ENCODE assay signal across 1 cellular context in the genomic region with DNA sequence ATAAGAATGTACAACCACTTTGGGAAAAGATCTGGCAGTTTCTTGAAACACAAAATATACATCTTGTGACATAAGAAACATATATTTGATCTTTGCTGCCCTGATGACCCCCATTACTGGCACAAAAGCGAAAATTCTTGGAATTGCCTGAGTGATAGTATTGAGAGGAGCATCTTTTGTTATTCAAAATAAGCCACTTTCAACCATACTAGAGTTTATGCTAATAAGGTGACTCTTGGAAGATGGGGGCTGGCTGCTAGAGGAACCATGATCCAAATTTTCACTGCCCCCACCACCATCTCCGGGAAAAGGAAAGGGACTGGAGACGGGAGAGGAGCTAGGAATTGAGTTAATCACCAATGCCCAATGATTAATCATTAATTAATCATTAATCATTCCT.
TF ChIP-seq lines count a peak whose summit lies in the region.

No MANE protein-coding gene starts in this region.

TF ChIP-seq in H1, 55 proteins besides CTCF, POLR2A, EP300 and RAD21:
- peak in 1 of 2 experiments; percentile 27 for TF ChIP-seq BCL11A (IDR thresholded peaks at IDR 0.05; ENCODE audit: low read depth in 2 of 2, low read length in 2 of 2)
- TF ChIP-seq CHD7 (IDR thresholded peaks at IDR 0.05; ENCODE audit: insufficient replicate concordance, low read length), result peak; percentile 49
- peak; percentile 50 for TF ChIP-seq YY1 (IDR thresholded peaks at IDR 0.05; ENCODE audit: low read depth, low read length)
- TF ChIP-seq SIX5 (IDR thresholded peaks at IDR 0.05; ENCODE audit: low read depth, low read length), result no peak
- peak; percentile 50; the same call in 1 of the 2 replicates for TF ChIP-seq CHD2 (IDR thresholded peaks at IDR 0.05; ENCODE audit: low read length)
- peak; percentile 96 for TF ChIP-seq TEAD4 (IDR thresholded peaks at IDR 0.05; ENCODE audit: low read depth, low read length)
- peak; percentile 71; the same call in 1 of the 2 replicates for TF ChIP-seq SP1 (IDR thresholded peaks at IDR 0.05; ENCODE audit: low read depth, low read length)
- no peak for TF ChIP-seq E2F6 (IDR thresholded peaks at IDR 0.05)
- peak; percentile 81; the same call in 1 of the 2 replicates for TF ChIP-seq POU5F1 (IDR thresholded peaks at IDR 0.05; ENCODE audit: low read depth, low read length)
- TF ChIP-seq, protein P1, sequence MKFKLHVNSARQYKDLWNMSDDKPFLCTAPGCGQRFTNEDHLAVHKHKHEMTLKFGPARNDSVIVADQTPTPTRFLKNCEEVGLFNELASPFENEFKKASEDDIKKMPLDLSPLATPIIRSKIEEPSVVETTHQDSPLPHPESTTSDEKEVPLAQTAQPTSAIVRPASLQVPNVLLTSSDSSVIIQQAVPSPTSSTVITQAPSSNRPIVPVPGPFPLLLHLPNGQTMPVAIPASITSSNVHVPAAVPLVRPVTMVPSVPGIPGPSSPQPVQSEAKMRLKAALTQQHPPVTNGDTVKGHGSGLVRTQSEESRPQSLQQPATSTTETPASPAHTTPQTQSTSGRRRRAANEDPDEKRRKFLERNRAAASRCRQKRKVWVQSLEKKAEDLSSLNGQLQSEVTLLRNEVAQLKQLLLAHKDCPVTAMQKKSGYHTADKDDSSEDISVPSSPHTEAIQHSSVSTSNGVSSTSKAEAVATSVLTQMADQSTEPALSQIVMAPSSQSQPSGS (IDR thresholded peaks at IDR 0.05; ENCODE audit: low read length), result 0 out of 2 replicates have a peak, but pooled peaks have one; percentile 49
- TF ChIP-seq TBP (IDR thresholded peaks at IDR 0.05; ENCODE audit: low read depth, low read length), result no peak
- peak; percentile 86 for TF ChIP-seq NANOG (IDR thresholded peaks at IDR 0.05; ENCODE audit: insufficient read depth, low read depth, low read length, poor library complexity, severe bottlenecking)
- TF ChIP-seq POLR2AphosphoS5 (IDR thresholded peaks at IDR 0.05; ENCODE audit: low read depth, low read length), result peak; percentile 23; the same call in 1 of the 2 replicates
